8 cellular contexts compared by ENCODE assay signal in genomic region chr5:175652741-175653663, GRCh38. TPM values are rescaled to one million over a fixed set of nuclear protein-coding genes. Genes with fewer than 3 reads are reported as not detected.
A peak's percentile ranks its signal among the peaks of the same experiment; 100 is the strongest.
DNase-seq lines count a peak whose midpoint lies in the region; ATAC-seq lines count a peak whose summit lies in the region.

No MANE protein-coding gene starts in this region.

- peak overlapping the region; percentile 86 for H3K27ac Mint-ChIP-seq in T-helper 1 cell treated with Interleukin-12 subunit alpha and Interleukin-12 subunit beta and Interleukin-4 antibody, amounts not matched to agents 30 μg/mL and 1 μg/mL, for 36 hours
- H3K27ac Mint-ChIP-seq in activated naive CD8-positive, alpha-beta T cell treated with anti-CD3 and anti-CD28 coated beads, Interleukin-2, amount 10 ng/mL, durations not matched to agents 7 days and 5 days = peak overlapping the region; percentile 91

- POLR2A ChIA-PET in activated naive CD8-positive, alpha-beta T cell treated with anti-CD3 and anti-CD28 coated beads, Interleukin-2, amount 10 ng/mL, durations not matched to agents 7 days and 5 days (lab: Charles Lee) = interaction anchor here (1.0 to 2.0 kb wide), 4 partner anchors 114 to 173 kb away, joined by 3 to 5 read pairs (median 4); no protein-coding TSS in a partner anchor

- DNase-seq in activated naive CD8-positive, alpha-beta T cell treated with anti-CD3 and anti-CD28 coated beads, Interleukin-2, amount 10 ng/mL, durations not matched to agents 7 days and 5 days = peak; percentile 85
- peak; percentile 30 for DNase-seq in stimulated activated CD8-positive, alpha-beta memory T cell treated with anti-CD3 and anti-CD28 coated beads, Interleukin-12 subunit alpha, Interleukin-12 subunit beta, amount 100 ng/mL, for 1 hour (ENCODE audit: low read depth)
- DNase-seq in DMS79 treated with DMSO at 0.1 percent for 48 hours (lab: John Stamatoyannopoulos, UW) (no peak), SW 1271 (lab: John Stamatoyannopoulos, UW) (no peak), amygdala (lab: John Stamatoyannopoulos, UW) (no peak), SK-N-DZ (ENCODE audit: low spot score) (no peak)

- ATAC-seq in GM21423 (IDR thresholded peaks at IDR 0.05; ENCODE audit: unreplicated experiment) = peak; percentile 66
- peak; percentile 59 for ATAC-seq in activated naive CD8-positive, alpha-beta T cell treated with anti-CD3 and anti-CD28 coated beads, Interleukin-2, amount 10 ng/mL, durations not matched to agents 7 days and 5 days (ENCODE audit: low read depth)

- H3K27me3 Mint-ChIP-seq in T-helper 1 cell treated with Interleukin-12 subunit alpha and Interleukin-12 subunit beta and Interleukin-4 antibody, amounts not matched to agents 30 μg/mL and 1 μg/mL, for 36 hours (ENCODE audit: low read depth) = no peaks in the 10 kb centered on the region
- peaks cover 7% of the 10 kb centered on the region for H3K27me3 Mint-ChIP-seq in activated naive CD8-positive, alpha-beta T cell treated with anti-CD3 and anti-CD28 coated beads, Interleukin-2, amount 10 ng/mL, durations not matched to agents 7 days and 5 days

- H3K4me1 Mint-ChIP-seq in T-helper 1 cell treated with Interleukin-12 subunit alpha and Interleukin-12 subunit beta and Interleukin-4 antibody, amounts not matched to agents 30 μg/mL and 1 μg/mL, for 36 hours (ENCODE audit: low read depth) = peaks cover 67% of the 10 kb centered on the region
- peaks cover 70% of the 10 kb centered on the region for H3K4me1 Mint-ChIP-seq in activated naive CD8-positive, alpha-beta T cell treated with anti-CD3 and anti-CD28 coated beads, Interleukin-2, amount 10 ng/mL, durations not matched to agents 7 days and 5 days

- peak overlapping the region; percentile 47 for H3K4me3 Mint-ChIP-seq in T-helper 1 cell treated with Interleukin-12 subunit alpha and Interleukin-12 subunit beta and Interleukin-4 antibody, amounts not matched to agents 30 μg/mL and 1 μg/mL, for 36 hours
- peak overlapping the region; percentile 74 for H3K4me3 Mint-ChIP-seq in activated naive CD8-positive, alpha-beta T cell treated with anti-CD3 and anti-CD28 coated beads, Interleukin-2, amount 10 ng/mL, durations not matched to agents 7 days and 5 days

- H3K9me3 Mint-ChIP-seq in T-helper 1 cell treated with Interleukin-12 subunit alpha and Interleukin-12 subunit beta and Interleukin-4 antibody, amounts not matched to agents 30 μg/mL and 1 μg/mL, for 36 hours = peaks cover 27% of the 10 kb centered on the region
- H3K9me3 Mint-ChIP-seq in activated naive CD8-positive, alpha-beta T cell treated with anti-CD3 and anti-CD28 coated beads, Interleukin-2, amount 10 ng/mL, durations not matched to agents 7 days and 5 days = peaks cover 21% of the 10 kb centered on the region

- peaks cover 21% of the 10 kb centered on the region for H3K36me3 Mint-ChIP-seq in T-helper 1 cell treated with Interleukin-12 subunit alpha and Interleukin-12 subunit beta and Interleukin-4 antibody, amounts not matched to agents 30 μg/mL and 1 μg/mL, for 36 hours (ENCODE audit: low read depth)
- H3K36me3 Mint-ChIP-seq in activated naive CD8-positive, alpha-beta T cell treated with anti-CD3 and anti-CD28 coated beads, Interleukin-2, amount 10 ng/mL, durations not matched to agents 7 days and 5 days = peaks cover 37% of the 10 kb centered on the region

RNA-seq across cellular contexts. Expression of gene HRH2, which starts 4.9 kb away (rescaled TPM):
- 10 to 100 TPM; 26.8 to 29.0 TPM for total RNA-seq in activated naive CD8-positive, alpha-beta T cell treated with anti-CD3 and anti-CD28 coated beads, Interleukin-2, amount 10 ng/mL, durations not matched to agents 7 days and 5 days
- polyA plus RNA-seq in SK-N-DZ (2014; cell fraction: cytosol; rRNA removed) = not detected in 2 replicates
- not detected in 2 replicates for polyA plus RNA-seq in SK-N-DZ (2014; cell fraction: nucleus; rRNA removed)

Comparison
In these comparisons a context has a peak if more than half of its experiments do, and no peak if none do; other contexts are left out.
1. DNase-seq: peak in activated naive CD8-positive, alpha-beta T cell treated with anti-CD3 and anti-CD28 coated beads, Interleukin-2, amount 10 ng/mL, durations not matched to agents 7 days and 5 days (single experiment) and stimulated activated CD8-positive, alpha-beta memory T cell treated with anti-CD3 and anti-CD28 coated beads, Interleukin-12 subunit alpha, Interleukin-12 subunit beta, amount 100 ng/mL, for 1 hour (single experiment); none in DMS79 treated with DMSO at 0.1 percent for 48 hours (single experiment), SW 1271 (0 of 2), amygdala (0 of 56) and SK-N-DZ (single experiment).